13 cellular contexts compared by ENCODE assay signal in the genomic region with DNA sequence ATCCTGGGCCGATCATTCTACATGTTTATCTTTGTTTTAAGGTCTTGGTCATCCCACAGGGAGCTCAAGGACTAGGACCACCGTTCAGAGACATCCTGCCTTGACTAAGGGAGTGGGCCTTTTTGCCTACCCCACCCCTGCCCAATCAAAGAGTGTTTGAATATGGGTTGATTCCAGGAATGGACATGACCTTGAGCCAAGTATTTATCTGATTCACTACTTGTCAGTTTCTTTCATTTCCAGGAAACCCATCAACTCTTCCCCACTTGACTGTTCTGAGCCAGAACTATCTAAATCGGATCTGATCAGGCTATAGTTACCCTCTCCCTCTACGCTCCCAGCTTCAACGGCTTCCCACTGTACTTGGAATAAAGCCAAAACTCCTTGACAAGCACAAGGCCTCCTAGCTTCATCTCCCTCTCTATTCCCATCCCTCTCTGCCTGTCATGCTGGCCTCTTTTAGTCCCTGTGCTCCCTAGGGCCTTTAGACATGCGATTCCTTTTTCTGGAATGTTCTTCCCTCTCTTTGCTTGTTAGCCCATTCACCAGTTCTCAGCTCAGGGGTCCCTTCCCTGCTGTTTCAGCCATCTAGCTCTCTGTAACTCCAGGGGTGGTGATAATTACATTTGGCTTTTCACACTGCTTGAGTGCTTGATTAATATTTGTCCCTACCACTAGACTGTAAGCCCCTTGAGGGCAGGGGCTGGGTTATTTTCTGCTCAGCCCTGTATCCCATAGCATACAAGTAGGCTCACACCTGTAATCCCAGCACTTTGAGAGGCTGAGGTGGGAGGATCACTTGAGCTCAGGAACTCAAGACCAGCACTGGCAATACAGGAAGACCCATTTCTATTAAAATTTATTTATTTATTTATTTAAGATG.
"Had no signal": no experiment of that assay in that cellular context is flagged by ENCODE, and none has a peak within 500 bp of the region (broad histone marks: within the 10 kb centered on the region; RNA-seq: fewer than 3 reads in every experiment).

No MANE protein-coding gene starts in this region.

- H3K27me3 ChIP-seq: gastroesophageal sphincter, left lung, ovary, sigmoid colon, testis had no signal

- H3K9me3 Mint-ChIP-seq: activated naive CD4-positive, alpha-beta T cell treated with anti-CD3 and anti-CD28 coated beads for 36 hours; activated T-helper 1 cell treated with anti-CD3 and anti-CD28 coated beads, Interleukin-12 subunit alpha, Interleukin-12 subunit beta, Interleukin-2, Interleukin-4 antibody, amounts not matched to agents 30 ng/mL and 10 ng/mL and 1 ng/mL, durations not matched to agents 14 hours and 24 hours and 36 hours; stimulated activated naive CD8-positive, alpha-beta T cell treated with anti-CD3 and anti-CD28 coated beads, Interleukin-15, Interleukin-2, amounts not matched to agents 100 ng/mL and 50 ng/mL, for 24 hours; T-helper 1 cell treated with Interleukin-12 subunit alpha and Interleukin-12 subunit beta and Interleukin-4 antibody, amounts not matched to agents 30 μg/mL and 1 μg/mL, for 36 hours had no signal

- H3K4me3 Mint-ChIP-seq: activated naive CD4-positive, alpha-beta T cell treated with anti-CD3 and anti-CD28 coated beads for 36 hours; activated T-helper 1 cell treated with anti-CD3 and anti-CD28 coated beads, Interleukin-12 subunit alpha, Interleukin-12 subunit beta, Interleukin-2, Interleukin-4 antibody, amounts not matched to agents 30 ng/mL and 10 ng/mL and 1 ng/mL, durations not matched to agents 14 hours and 24 hours and 36 hours; stimulated activated naive CD8-positive, alpha-beta T cell treated with anti-CD3 and anti-CD28 coated beads, Interleukin-15, Interleukin-2, amounts not matched to agents 100 ng/mL and 50 ng/mL, for 24 hours; T-helper 1 cell treated with Interleukin-12 subunit alpha and Interleukin-12 subunit beta and Interleukin-4 antibody, amounts not matched to agents 30 μg/mL and 1 μg/mL, for 36 hours had no signal

- DNase-seq: activated CD4-positive, alpha-beta T cell treated with anti-CD3 and anti-CD28 coated beads, Interleukin-2, amount 50 U/mL, for 4 hours; activated naive CD4-positive, alpha-beta T cell treated with anti-CD3 and anti-CD28 coated beads for 36 hours; islet precursor cell; left lung; mesenchymal stem cell; ovary; sigmoid colon; testis had no signal

- H3K4me3 ChIP-seq: gastroesophageal sphincter, left lung, ovary, sigmoid colon, testis had no signal

- ATAC-seq: activated CD4-positive, CD25-positive, alpha-beta regulatory T cell treated with anti-CD3 and anti-CD28 coated beads, Interleukin-2, amount 50 U/mL, for 24 hours; gastroesophageal sphincter; left lung had no signal

- H3K27ac Mint-ChIP-seq: activated naive CD4-positive, alpha-beta T cell treated with anti-CD3 and anti-CD28 coated beads for 36 hours; activated T-helper 1 cell treated with anti-CD3 and anti-CD28 coated beads, Interleukin-12 subunit alpha, Interleukin-12 subunit beta, Interleukin-2, Interleukin-4 antibody, amounts not matched to agents 30 ng/mL and 10 ng/mL and 1 ng/mL, durations not matched to agents 14 hours and 24 hours and 36 hours; stimulated activated naive CD8-positive, alpha-beta T cell treated with anti-CD3 and anti-CD28 coated beads, Interleukin-15, Interleukin-2, amounts not matched to agents 100 ng/mL and 50 ng/mL, for 24 hours; T-helper 1 cell treated with Interleukin-12 subunit alpha and Interleukin-12 subunit beta and Interleukin-4 antibody, amounts not matched to agents 30 μg/mL and 1 μg/mL, for 36 hours had no signal

- H3K9me3 ChIP-seq: gastroesophageal sphincter, left lung, ovary, sigmoid colon, testis had no signal

- H3K27ac ChIP-seq: gastroesophageal sphincter, left lung, ovary, sigmoid colon, testis had no signal

- H3K27me3 Mint-ChIP-seq: stimulated activated naive CD8-positive, alpha-beta T cell treated with anti-CD3 and anti-CD28 coated beads, Interleukin-15, Interleukin-2, amounts not matched to agents 100 ng/mL and 50 ng/mL, for 24 hours had no signal

- H3K36me3 ChIP-seq: gastroesophageal sphincter, left lung, ovary, sigmoid colon had no signal
